In genomic region chr4:76725039-76725438, GRCh38 we compare ENCODE assay signal across 1 cellular context.
TF ChIP-seq lines count a peak whose summit lies in the region.

No MANE protein-coding gene starts in this region.

TF ChIP-seq in A549, 52 proteins besides CTCF, POLR2A, EP300 and RAD21 (continued from another document):
- TF ChIP-seq MAX (IDR thresholded peaks at IDR 0.05) (no peak), ZC3H11A (IDR thresholded peaks at IDR 0.05) (no peak)
